ENCODE assay signal across 9 cellular contexts in genomic region chr6:167153523-167153959, GRCh38. TPM values are rescaled to one million over a fixed set of nuclear protein-coding genes. Genes with fewer than 3 reads are reported as not detected.
DNase-seq lines count a peak whose midpoint lies in the region; ATAC-seq, FAIRE-seq and TF ChIP-seq lines count a peak whose summit lies in the region.
"Had no signal": no experiment of that assay in that cellular context is flagged by ENCODE, and none has a peak within 500 bp of the region (broad histone marks: within the 10 kb centered on the region; RNA-seq: fewer than 3 reads in every experiment).

No MANE protein-coding gene starts in this region.

- peak overlapping the region; percentile 84 to 96 (median 96) for H3K27ac Mint-ChIP-seq in IgD-negative memory B cell
- no peak overlapping the region for H3K27ac Mint-ChIP-seq in nephron progenitor cell

- DNase-seq in GM12892 (ENCODE audit: insufficient read length), result peak; percentile 56
- peak; percentile 1 to 81 for DNase-seq in dermis microvascular lymphatic vessel endothelial cell (ENCODE audit: low read depth in 2 of 2)
- no peak for DNase-seq in UCSD-AML1 (lab: John Stamatoyannopoulos, UW; ENCODE audit: unreplicated experiment)
- DNase-seq in stimulated activated CD4-positive, alpha-beta T cell treated with anti-CD3 and anti-CD28 coated beads, Interleukin-4, amount 100 ng/mL, for 1 hour, result no peak
- no peak for DNase-seq in DMS79 treated with DMSO at 0.1 percent for 48 hours (lab: John Stamatoyannopoulos, UW)
- no peak for DNase-seq in nephron progenitor cell

- no peak for TF ChIP-seq CTCF in nephron progenitor cell (IDR thresholded peaks at IDR 0.05)

- peak; percentile 94 for FAIRE-seq in GM12892 (lab: Jason Lieb, UNC)

- H3K4me1 Mint-ChIP-seq in IgD-negative memory B cell, result peaks cover 33 to 46% (median 42%) of the 10 kb centered on the region in 3 donors
- H3K4me1 Mint-ChIP-seq in nephron progenitor cell, result peaks cover 18% of the 10 kb centered on the region

- H3K27me3 Mint-ChIP-seq in IgD-negative memory B cell (no peaks in the 10 kb centered on the region), nephron progenitor cell (ENCODE audit: low read depth, poor library complexity) (peaks cover 20% of the 10 kb centered on the region)

- peaks cover 1% of the 10 kb centered on the region for H3K36me3 Mint-ChIP-seq in IgD-negative memory B cell
- no peaks in the 10 kb centered on the region for H3K36me3 Mint-ChIP-seq in nephron progenitor cell (ENCODE audit: low read depth)

- H3K9me3 Mint-ChIP-seq in IgD-negative memory B cell (no peaks in the 10 kb centered on the region), nephron progenitor cell (no peaks in the 10 kb centered on the region)

- no peak for TF ChIP-seq POLR2A in GM12892 (IDR thresholded peaks at IDR 0.05; ENCODE audit: low read depth, low read length)

- peak overlapping the region; percentile 75 to 96 (median 86) for H3K4me3 Mint-ChIP-seq in IgD-negative memory B cell
- no peak overlapping the region for H3K4me3 Mint-ChIP-seq in nephron progenitor cell

- peak; percentile 67 for ATAC-seq in GM21381 (IDR thresholded peaks at IDR 0.05; ENCODE audit: unreplicated experiment)

RNA-seq across cellular contexts. Expression of gene GPR31, which starts 4.2 kb away (rescaled TPM):
- not detected for polyA plus RNA-seq in GM12892 (2012; ENCODE audit: missing spikeins)
- not detected for polyA plus RNA-seq in IgD-negative memory B cell
- total RNA-seq in dermis microvascular lymphatic vessel endothelial cell, result not detected in 2 replicates
- polyA plus RNA-seq: esophagus had no signal

RNA-seq across cellular contexts. Expression of gene CCR6, which starts 30.6 kb away (rescaled TPM):
- 3.4 TPM for polyA plus RNA-seq in GM12892 (2012; ENCODE audit: missing spikeins)
- polyA plus RNA-seq in IgD-negative memory B cell, result 79.3 TPM
- total RNA-seq in dermis microvascular lymphatic vessel endothelial cell, result not detected in 2 replicates

Comparison
In these comparisons a context has a peak if more than half of its experiments do, and no peak if none do; other contexts are left out.
1. DNase-seq: peak in GM12892 (single experiment) and dermis microvascular lymphatic vessel endothelial cell (2 of 2); none in UCSD-AML1 (single experiment), stimulated activated CD4-positive, alpha-beta T cell treated with anti-CD3 and anti-CD28 coated beads, Interleukin-4, amount 100 ng/mL, for 1 hour (single experiment), DMS79 treated with DMSO at 0.1 percent for 48 hours (single experiment) and nephron progenitor cell (single experiment).